In the genomic region with DNA sequence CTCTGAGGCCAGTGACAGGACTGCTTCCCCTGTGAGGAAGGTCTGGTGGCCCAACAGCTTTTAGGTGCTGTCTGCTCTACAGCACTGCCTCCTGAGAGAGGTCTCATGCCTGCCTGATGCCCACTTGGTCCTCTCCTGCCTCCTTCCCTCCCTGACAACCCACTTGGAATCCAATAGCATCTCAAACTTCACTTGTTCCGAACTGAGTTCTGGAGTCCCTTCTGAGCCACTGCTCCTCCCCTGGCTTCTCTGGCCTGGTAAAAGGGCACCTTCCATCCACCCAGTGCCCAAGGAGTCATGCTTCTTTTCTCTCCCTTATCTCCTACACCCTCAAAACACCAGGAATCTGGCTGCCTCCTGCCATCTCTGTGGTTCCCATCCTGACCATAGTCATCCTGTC, we compare ENCODE assay signal across 16 cellular contexts. TPM values are rescaled to one million over a fixed set of nuclear protein-coding genes. Genes with fewer than 3 reads are reported as not detected.
DNase-seq lines count a peak whose midpoint lies in the region; ATAC-seq lines count a peak whose summit lies in the region.
"Had no signal": no experiment of that assay in that cellular context is flagged by ENCODE, and none has a peak within 500 bp of the region (broad histone marks: within the 10 kb centered on the region; RNA-seq: fewer than 3 reads in every experiment).

No MANE protein-coding gene starts in this region.

- H3K27me3 ChIP-seq in mesendoderm (ENCODE audit: insufficient read depth, low read length, poor library complexity) = no peaks in the 10 kb centered on the region
- no peaks in the 10 kb centered on the region for H3K27me3 ChIP-seq in aorta (ENCODE audit: control insufficient read depth in 1 of 2, insufficient read depth in 2 of 2, low read length in 1 of 2)
- H3K27me3 ChIP-seq: esophagus muscularis mucosa had no signal

- peaks cover 30% of the 10 kb centered on the region for H3K4me1 Mint-ChIP-seq in stimulated activated naive CD8-positive, alpha-beta T cell treated with anti-CD3 and anti-CD28 coated beads, Interleukin-15, Interleukin-2, amounts not matched to agents 100 ng/mL and 50 ng/mL, for 24 hours (ENCODE audit: low read depth)
- H3K4me1 Mint-ChIP-seq in activated CD8-positive, alpha-beta T cell treated with anti-CD3 and anti-CD28 coated beads, Interleukin-2, amount 10 ng/mL, durations not matched to agents 7 days and 5 days (ENCODE audit: low read depth) = peaks cover 24% of the 10 kb centered on the region

- H3K18ac ChIP-seq in mesendoderm (ENCODE audit: low read length) = no peak overlapping the region

- H4K8ac ChIP-seq in mesendoderm (ENCODE audit: low read depth, low read length) = no peak overlapping the region

- H3K36me3 Mint-ChIP-seq in stimulated activated naive CD8-positive, alpha-beta T cell treated with anti-CD3 and anti-CD28 coated beads, Interleukin-15, Interleukin-2, amounts not matched to agents 100 ng/mL and 50 ng/mL, for 24 hours (ENCODE audit: low read depth) = no peaks in the 10 kb centered on the region
- peaks cover 16% of the 10 kb centered on the region for H3K36me3 Mint-ChIP-seq in activated CD8-positive, alpha-beta T cell treated with anti-CD3 and anti-CD28 coated beads, Interleukin-2, amount 10 ng/mL, durations not matched to agents 7 days and 5 days (ENCODE audit: low read depth)

- H3K4ac ChIP-seq in mesendoderm (ENCODE audit: low read depth, low read length) = no peak overlapping the region

- no peaks in the 10 kb centered on the region for H3K9me3 ChIP-seq in aorta (ENCODE audit: control insufficient read depth, low read length)
- H3K9me3 ChIP-seq: esophagus muscularis mucosa had no signal

- no peak overlapping the region for H2BK15ac ChIP-seq in mesendoderm (replicated peaks; ENCODE audit: low read depth)

- peak overlapping the region; percentile 0 for H3K56ac ChIP-seq in mesendoderm (ENCODE audit: low read length)

- H2AK5ac ChIP-seq in mesendoderm (ENCODE audit: low read length) = no peak overlapping the region

- no CpG with 5 or more reads among the region's 1 CpG for WGBS in mesendoderm (ENCODE audit: extremely low coverage, insufficient coverage, low lambda C conversion rate)
- WGBS in aorta, 2 donors = 58 to 81% methylated on average over 1 of the region's 1 CpG

- H3K4me3 ChIP-seq in mesendoderm (ENCODE audit: low read length) (no peak overlapping the region), aorta (ENCODE audit: low read length in 2 of 2) (no peak overlapping the region)
- H3K4me3 ChIP-seq: lung had no signal

- H3K36me3 ChIP-seq in mesendoderm (ENCODE audit: control insufficient read depth, insufficient read depth, low read length) (no peaks in the 10 kb centered on the region), aorta (ENCODE audit: control insufficient read depth in 1 of 2, insufficient read depth in 2 of 2, low read length in 1 of 2) (no peaks in the 10 kb centered on the region)
- H3K36me3 ChIP-seq: esophagus muscularis mucosa had no signal

- H4K5ac ChIP-seq in mesendoderm (ENCODE audit: low read length) = no peak overlapping the region

- H3K27ac ChIP-seq in mesendoderm (ENCODE audit: low read depth, low read length) (no peak overlapping the region), aorta (ENCODE audit: low read depth in 1 of 2, low read length in 2 of 2) (no peak overlapping the region)

- H3K79me2 ChIP-seq in mesendoderm (ENCODE audit: control insufficient read depth, insufficient read depth, low read length) = peaks cover 3% of the 10 kb centered on the region

- peaks cover 9% of the 10 kb centered on the region for H3K79me1 ChIP-seq in mesendoderm (ENCODE audit: low read length)

- H3K27ac Mint-ChIP-seq in stimulated activated naive CD8-positive, alpha-beta T cell treated with anti-CD3 and anti-CD28 coated beads, Interleukin-15, Interleukin-2, amounts not matched to agents 100 ng/mL and 50 ng/mL, for 24 hours = peak overlapping the region; percentile 89
- H3K27ac Mint-ChIP-seq in activated CD8-positive, alpha-beta T cell treated with anti-CD3 and anti-CD28 coated beads, Interleukin-2, amount 10 ng/mL, durations not matched to agents 7 days and 5 days = peak overlapping the region; percentile 63

- no peak for ATAC-seq in stimulated activated naive CD8-positive, alpha-beta T cell treated with anti-CD3 and anti-CD28 coated beads, Interleukin-15, Interleukin-2, amounts not matched to agents 100 U/mL and 50 U/mL, for 24 hours
- no peak for ATAC-seq in activated CD8-positive, alpha-beta T cell treated with anti-CD3 and anti-CD28 coated beads, Interleukin-2, amount 10 ng/mL, durations not matched to agents 7 days and 5 days
- ATAC-seq in HG02798 (IDR thresholded peaks at IDR 0.05; ENCODE audit: poor library complexity, unreplicated experiment) = no peak
- no peak for ATAC-seq in aorta (ENCODE audit: low FRiP score)

- DNase-seq in stimulated activated naive CD8-positive, alpha-beta T cell treated with anti-CD3 and anti-CD28 coated beads, Interleukin-15, Interleukin-2, amounts not matched to agents 100 U/mL and 50 U/mL, for 24 hours = no peak
- DNase-seq in activated CD8-positive, alpha-beta T cell treated with anti-CD3 and anti-CD28 coated beads, Interleukin-2, amount 10 ng/mL, durations not matched to agents 7 days and 5 days = no peak
- DNase-seq in mesendoderm (no peak), pons (ENCODE audit: low spot score) (no peak), aorta (no peak), SK-N-DZ (ENCODE audit: low spot score) (no peak)
- DNase-seq: C1 segment of cervical spinal cord; GF-D8; NCI-H187; NCI-H526; stimulated activated CD4-positive, alpha-beta T cell treated with anti-CD3 and anti-CD28 coated beads, Interleukin-2, amount 100 ng/mL, for 48 hours; stimulated activated naive CD4-positive, alpha-beta T cell treated with Interleukin-2 at 50 U/mL for 16 hours had no signal

- H3K9ac ChIP-seq in mesendoderm (ENCODE audit: low read length) = no peak overlapping the region

- H3K4me3 Mint-ChIP-seq in stimulated activated naive CD8-positive, alpha-beta T cell treated with anti-CD3 and anti-CD28 coated beads, Interleukin-15, Interleukin-2, amounts not matched to agents 100 ng/mL and 50 ng/mL, for 24 hours = peak overlapping the region; percentile 92
- peak overlapping the region; percentile 85 for H3K4me3 Mint-ChIP-seq in activated CD8-positive, alpha-beta T cell treated with anti-CD3 and anti-CD28 coated beads, Interleukin-2, amount 10 ng/mL, durations not matched to agents 7 days and 5 days

- no peak overlapping the region for H3K23ac ChIP-seq in mesendoderm (ENCODE audit: low read length)

- POLR2A ChIA-PET in activated CD8-positive, alpha-beta T cell treated with anti-CD3 and anti-CD28 coated beads, Interleukin-2, amount 10 ng/mL, durations not matched to agents 7 days and 5 days (lab: Charles Lee) = interaction anchor here (0.8 kb wide), 1 partner anchor 27 kb away, joined by 3 read pairs; no protein-coding TSS in a partner anchor

- no peak overlapping the region for H2BK5ac ChIP-seq in mesendoderm (ENCODE audit: low read length)

- no peaks in the 10 kb centered on the region for H3K9me3 Mint-ChIP-seq in stimulated activated naive CD8-positive, alpha-beta T cell treated with anti-CD3 and anti-CD28 coated beads, Interleukin-15, Interleukin-2, amounts not matched to agents 100 ng/mL and 50 ng/mL, for 24 hours
- H3K9me3 Mint-ChIP-seq in activated CD8-positive, alpha-beta T cell treated with anti-CD3 and anti-CD28 coated beads, Interleukin-2, amount 10 ng/mL, durations not matched to agents 7 days and 5 days (ENCODE audit: insufficient read depth) = no peaks in the 10 kb centered on the region

- H3K27me3 Mint-ChIP-seq in stimulated activated naive CD8-positive, alpha-beta T cell treated with anti-CD3 and anti-CD28 coated beads, Interleukin-15, Interleukin-2, amounts not matched to agents 100 ng/mL and 50 ng/mL, for 24 hours = no peaks in the 10 kb centered on the region
- no peaks in the 10 kb centered on the region for H3K27me3 Mint-ChIP-seq in activated CD8-positive, alpha-beta T cell treated with anti-CD3 and anti-CD28 coated beads, Interleukin-2, amount 10 ng/mL, durations not matched to agents 7 days and 5 days (ENCODE audit: low read depth)

- CTCF ChIA-PET in activated CD8-positive, alpha-beta T cell treated with anti-CD3 and anti-CD28 coated beads, Interleukin-2, amount 10 ng/mL, durations not matched to agents 7 days and 5 days (lab: Charles Lee) = no interaction called here

- no peak overlapping the region for H3K4me2 ChIP-seq in mesendoderm (ENCODE audit: low read length)

- intact Hi-C loops in aorta (cut with DNase I) = loop anchor here (10.0 kb wide), 3 partner anchors 64 to 174 kb away; a partner anchor contains a TSS

- no peak overlapping the region for H2BK120ac ChIP-seq in mesendoderm (ENCODE audit: low read depth, low read length)

- H3K4me1 ChIP-seq in mesendoderm (ENCODE audit: control insufficient read depth, low read depth, low read length) (peaks cover 4% of the 10 kb centered on the region), aorta (ENCODE audit: control insufficient read depth in 1 of 2, insufficient read depth in 2 of 2, low read length in 2 of 2) (no peaks in the 10 kb centered on the region)

RNA-seq across cellular contexts. Expression of a gene that starts 1.9 kb away (rescaled TPM):
- total RNA-seq in activated CD8-positive, alpha-beta T cell treated with anti-CD3 and anti-CD28 coated beads, Interleukin-2, amount 10 ng/mL, durations not matched to agents 7 days and 5 days = 10 to 100 TPM; 29.7 TPM
- 8.3 TPM for polyA plus RNA-seq in mesendoderm (2013, experiment 1 of 2)
- polyA plus RNA-seq in mesendoderm (2013, experiment 2 of 2) = 8.5 TPM
- 10 to 100 TPM; 33.4 to 36.1 TPM for total RNA-seq in aorta
- 10 to 100 TPM; 11.1 to 14.6 TPM for polyA plus RNA-seq in aorta
- 12.4 and 15.5 TPM in 2 replicates for polyA plus RNA-seq in SK-N-DZ (2014; cell fraction: cytosol; rRNA removed)
- polyA plus RNA-seq in SK-N-DZ (2014; cell fraction: nucleus; rRNA removed) = 12.2 and 18.1 TPM in 2 replicates

RNA-seq across cellular contexts. Expression of a gene that starts 28.2 kb away (rescaled TPM):
- total RNA-seq in activated CD8-positive, alpha-beta T cell treated with anti-CD3 and anti-CD28 coated beads, Interleukin-2, amount 10 ng/mL, durations not matched to agents 7 days and 5 days = 10 to 100 TPM; 13.8 to 16.5 TPM
- 3.3 TPM for polyA plus RNA-seq in mesendoderm (2013, experiment 1 of 2)
- 3.2 TPM for polyA plus RNA-seq in mesendoderm (2013, experiment 2 of 2)
- 10 to 100 TPM in 1 of 2 donors, 1 to 10 TPM in 1; 9.9 to 12.3 TPM for total RNA-seq in aorta
- 1 to 10 TPM; 4.4 to 5.9 TPM for polyA plus RNA-seq in aorta
- polyA plus RNA-seq in SK-N-DZ (2014; cell fraction: cytosol; rRNA removed) = 10.4 and 12.0 TPM in 2 replicates
- polyA plus RNA-seq in SK-N-DZ (2014; cell fraction: nucleus; rRNA removed) = 5.7 and 6.8 TPM in 2 replicates

RNA-seq across cellular contexts. Expression of a gene that starts 40.6 kb away (rescaled TPM):
- total RNA-seq in activated CD8-positive, alpha-beta T cell treated with anti-CD3 and anti-CD28 coated beads, Interleukin-2, amount 10 ng/mL, durations not matched to agents 7 days and 5 days = 10 to 100 TPM; 73.1 to 74.4 TPM
- polyA plus RNA-seq in mesendoderm (2013, experiment 1 of 2) = 24.8 TPM
- 25.0 TPM for polyA plus RNA-seq in mesendoderm (2013, experiment 2 of 2)
- 10 to 100 TPM; 45.7 to 53.2 TPM for total RNA-seq in aorta
- polyA plus RNA-seq in aorta = 10 to 100 TPM; 21.4 to 45.3 TPM
- 58.4 and 72.3 TPM in 2 replicates for polyA plus RNA-seq in SK-N-DZ (2014; cell fraction: cytosol; rRNA removed)
- 42.2 and 45.7 TPM in 2 replicates for polyA plus RNA-seq in SK-N-DZ (2014; cell fraction: nucleus; rRNA removed)

RNA-seq across cellular contexts. Expression of a gene that starts 52.5 kb away (rescaled TPM):
- total RNA-seq in activated CD8-positive, alpha-beta T cell treated with anti-CD3 and anti-CD28 coated beads, Interleukin-2, amount 10 ng/mL, durations not matched to agents 7 days and 5 days = 100 to 1,000 TPM; 294 to 298 TPM
- 7.9 TPM for polyA plus RNA-seq in mesendoderm (2013, experiment 1 of 2)
- polyA plus RNA-seq in mesendoderm (2013, experiment 2 of 2) = 8.4 TPM
- total RNA-seq in aorta = 10 to 100 TPM; 29.6 to 56.3 TPM
- polyA plus RNA-seq in aorta = 10 to 100 TPM in 1 of 2 donors, 1 to 10 TPM in 1; 9.9 to 87.5 TPM
- polyA plus RNA-seq in SK-N-DZ (2014; cell fraction: cytosol; rRNA removed) = 140 and 141 TPM in 2 replicates
- 108 and 173 TPM in 2 replicates for polyA plus RNA-seq in SK-N-DZ (2014; cell fraction: nucleus; rRNA removed)
